In genomic region chr10:69065406-69066361, GRCh38 we compare ENCODE assay signal across 1 cellular context.
A peak's percentile ranks its signal among the peaks of the same experiment; 100 is the strongest.
TF ChIP-seq lines count a peak whose summit lies in the region.

No MANE protein-coding gene starts in this region.

TF ChIP-seq in GM12878, 131 proteins besides CTCF, POLR2A, EP300 and RAD21 (continued from another document):
- TF ChIP-seq PRDM15 (CRISPR knock-in tag; IDR thresholded peaks at IDR 0.05) (no peak), NR2F1 (conservative IDR thresholded peaks at IDR 0.05) (peak; percentile 91), CREM (IDR thresholded peaks at IDR 0.05; ENCODE audit: low read depth) (peak; percentile 70), PKNOX1 (IDR thresholded peaks at IDR 0.05) (peak; percentile 19; the same call in 1 of the 2 replicates), ZNF687 (IDR thresholded peaks at IDR 0.05) (peak; percentile 40; the same call in 1 of the 2 replicates), ESRRA (IDR thresholded peaks at IDR 0.05; ENCODE audit: low read length) (no peak), GATAD2B (conservative IDR thresholded peaks at IDR 0.05; ENCODE audit: low read depth) (peak; percentile 91), E2F4 (IDR thresholded peaks at IDR 0.05; ENCODE audit: low read depth, low read length) (no peak), MTA2 (IDR thresholded peaks at IDR 0.05; ENCODE audit: low read depth) (peak; percentile 78), CUX1 (IDR thresholded peaks at IDR 0.05; ENCODE audit: insufficient replicate concordance, low read depth, low read length) (peak; percentile 71), LARP7 (IDR thresholded peaks at IDR 0.05) (no peak)
